ENCODE assay signal across 1 cellular context in the genomic region with DNA sequence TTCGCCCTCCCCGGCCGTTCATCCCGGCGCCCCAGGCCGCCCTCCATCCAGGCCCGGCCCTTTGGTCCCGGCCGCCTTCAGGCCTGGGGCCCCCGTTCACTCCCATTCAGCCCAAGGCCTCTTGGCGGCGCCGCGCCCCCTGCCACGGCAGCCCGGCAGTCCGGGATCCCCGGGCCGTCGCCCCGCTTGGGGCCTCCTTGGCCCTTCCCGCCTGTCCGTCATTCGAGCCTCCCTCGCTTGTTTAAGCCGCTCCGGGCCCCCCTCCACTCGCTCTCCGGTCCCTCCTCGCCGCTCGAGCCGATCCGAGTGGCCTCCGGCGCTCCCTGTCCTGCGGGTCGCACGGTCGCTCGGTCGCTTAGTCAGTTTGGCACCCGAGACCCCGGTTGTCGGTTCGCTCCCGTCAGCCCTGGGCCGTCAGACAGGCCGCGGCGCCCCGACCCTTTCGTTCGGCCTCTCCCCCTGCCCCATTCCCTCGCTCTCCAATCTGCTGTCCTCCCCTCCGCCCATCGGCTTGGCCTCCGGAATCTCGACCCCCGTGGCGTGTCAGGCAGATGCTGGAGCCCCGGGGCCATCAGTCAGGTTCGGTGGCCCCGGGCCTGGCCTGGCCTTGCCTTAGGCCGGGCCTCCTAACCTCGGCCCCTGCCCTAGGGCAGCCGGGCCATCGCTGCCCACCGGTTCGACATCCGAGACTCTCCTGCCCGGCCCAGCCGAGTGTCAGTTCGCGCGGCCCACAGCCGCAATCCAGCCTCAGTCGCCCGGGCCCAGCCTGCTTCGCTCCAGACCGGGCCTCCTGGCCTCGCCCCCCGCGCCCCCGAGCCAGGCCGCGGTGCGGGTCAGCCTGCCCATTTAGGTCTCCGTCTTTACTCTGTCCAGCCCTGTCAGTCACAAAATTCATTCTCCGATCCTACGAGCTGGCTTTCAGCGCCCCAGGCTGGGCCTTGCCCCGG.
TF ChIP-seq lines count a peak whose summit lies in the region.

No MANE protein-coding gene starts in this region.

TF ChIP-seq in HepG2, 621 proteins besides CTCF, POLR2A, EP300 and RAD21 (continued from another document):
- TF ChIP-seq SATB2 (CRISPR knock-in tag; IDR thresholded peaks at IDR 0.05) (0 out of 2 replicates have a peak, but pooled peaks have one; percentile 26), RARA (CRISPR knock-in tag; IDR thresholded peaks at IDR 0.05) (no peak; the same call in 1 of the 2 replicates), SNAI1 (CRISPR knock-in tag; IDR thresholded peaks at IDR 0.05; ENCODE audit: borderline replicate concordance) (peak; percentile 63), ZNF496 (CRISPR knock-in tag; IDR thresholded peaks at IDR 0.05; ENCODE audit: insufficient replicate concordance) (no peak)
